In genomic region chr9:79642671-79643070, GRCh38 we compare ENCODE assay signal across 17 cellular contexts.
DNase-seq lines count a peak whose midpoint lies in the region; TF ChIP-seq lines count a peak whose summit lies in the region.
"Had no signal": no experiment of that assay in that cellular context is flagged by ENCODE, and none has a peak within 500 bp of the region (broad histone marks: within the 10 kb centered on the region; RNA-seq: fewer than 3 reads in every experiment).

No MANE protein-coding gene starts in this region.

- H3K9me3 Mint-ChIP-seq in neural progenitor cell, result peaks cover 36% of the 10 kb centered on the region

- no peak overlapping the region for H3K4me3 Mint-ChIP-seq in neural progenitor cell
- H3K4me3 Mint-ChIP-seq: CD14-positive monocyte; CD4-positive, alpha-beta memory T cell had no signal

- H3K9me3 ChIP-seq in neural progenitor cell (ENCODE audit: low read depth) (no peaks in the 10 kb centered on the region), BE2C (no peaks in the 10 kb centered on the region)
- H3K9me3 ChIP-seq: A549, HAP-1 had no signal

- peaks cover 9% of the 10 kb centered on the region for H3F3A ChIP-seq in neural progenitor cell (ENCODE audit: low read depth)

- H4K20me1 ChIP-seq in neural progenitor cell (ENCODE audit: low read depth), result peaks cover 97% of the 10 kb centered on the region

- H3K4me1 Mint-ChIP-seq in neural progenitor cell, result peaks cover 19% of the 10 kb centered on the region

- DNase-seq in NCI-H82 (lab: John Stamatoyannopoulos, UW), result peak; percentile 45
- DNase-seq in NCI-H82 treated with DMSO at 0.1 percent for 48 hours (lab: John Stamatoyannopoulos, UW; ENCODE audit: unreplicated experiment), result no peak
- peak; percentile 63 for DNase-seq in fibroblast of villous mesenchyme (ENCODE audit: low read depth)
- DNase-seq in neural progenitor cell (ENCODE audit: low spot score), result no peak
- no peak for DNase-seq in activated naive CD4-positive, alpha-beta T cell treated with anti-CD3 and anti-CD28 coated beads, Interleukin-2, amount 50 U/mL, for 16 hours
- no peak for DNase-seq in NCI-H128 (lab: John Stamatoyannopoulos, UW; ENCODE audit: unreplicated experiment)
- no peak for DNase-seq in BE2C
- DNase-seq: AML-193; CD4-positive, alpha-beta memory T cell; DMS79 treated with DMSO at 0.1 percent for 48 hours had no signal

- H3K79me2 ChIP-seq in neural progenitor cell (ENCODE audit: low read depth), result peaks cover 99% of the 10 kb centered on the region

- H3K4me3 ChIP-seq in fibroblast of villous mesenchyme (ENCODE audit: low read depth, low read length), result no peak overlapping the region
- H3K4me3 ChIP-seq in neural progenitor cell, result no peak overlapping the region
- no peak overlapping the region for H3K4me3 ChIP-seq in BE2C (ENCODE audit: low read depth, low read length)
- H3K4me3 ChIP-seq: A549, BLaER1, GM12878, HAP-1 had no signal

- TF ChIP-seq CTCF in fibroblast of villous mesenchyme (IDR thresholded peaks at IDR 0.05; ENCODE audit: insufficient read depth, low read depth, low read length) (no peak), neural progenitor cell (IDR thresholded peaks at IDR 0.05) (no peak), BE2C (IDR thresholded peaks at IDR 0.05; ENCODE audit: low read depth, low read length) (no peak)

- H3K27ac Mint-ChIP-seq in neural progenitor cell, result no peak overlapping the region
- H3K27ac Mint-ChIP-seq: CD14-positive monocyte had no signal

- no peak overlapping the region for H3K4me2 ChIP-seq in neural progenitor cell
- H3K4me2 ChIP-seq: A549, BLaER1 had no signal

- no peak overlapping the region for H3K9ac ChIP-seq in neural progenitor cell
- H3K9ac ChIP-seq: BLaER1 had no signal

- peak overlapping the region; percentile 29 for H3K27ac ChIP-seq in neural progenitor cell
- H3K27ac ChIP-seq: 22Rv1, A549, BLaER1, HL-60 had no signal

- no peaks in the 10 kb centered on the region for H3K27me3 ChIP-seq in neural progenitor cell
- H3K27me3 ChIP-seq in BE2C, result no peaks in the 10 kb centered on the region
- H3K27me3 ChIP-seq: BLaER1 had no signal

- peaks cover 62% of the 10 kb centered on the region for H3K36me3 Mint-ChIP-seq in neural progenitor cell

- no peak overlapping the region for H2AFZ ChIP-seq in neural progenitor cell (replicated peaks)

- H3K27me3 Mint-ChIP-seq in neural progenitor cell (ENCODE audit: insufficient read depth, low read depth), result peaks cover 5% of the 10 kb centered on the region
- H3K27me3 Mint-ChIP-seq: CD4-positive, alpha-beta memory T cell had no signal

- H3K36me3 ChIP-seq in neural progenitor cell, result no peaks in the 10 kb centered on the region
- peaks cover 18% of the 10 kb centered on the region for H3K36me3 ChIP-seq in BE2C
- H3K36me3 ChIP-seq: HAP-1 had no signal

- H3K4me1 ChIP-seq in neural progenitor cell (peaks cover 37% of the 10 kb centered on the region), BE2C (peaks cover 3% of the 10 kb centered on the region)
- H3K4me1 ChIP-seq: A549, HAP-1 had no signal

Comparison
In these comparisons a context has a peak if more than half of its experiments do, and no peak if none do; other contexts are left out.
1. DNase-seq: peak in NCI-H82 (single experiment) and fibroblast of villous mesenchyme (single experiment); none in NCI-H82 treated with DMSO at 0.1 percent for 48 hours (single experiment), neural progenitor cell (single experiment), activated naive CD4-positive, alpha-beta T cell treated with anti-CD3 and anti-CD28 coated beads, Interleukin-2, amount 50 U/mL, for 16 hours (single experiment), NCI-H128 (single experiment) and BE2C (single experiment).